8 cellular contexts compared by ENCODE assay signal in genomic region chr19:17215125-17215971, GRCh38. TPM values are rescaled to one million over a fixed set of nuclear protein-coding genes. Genes with fewer than 3 reads are reported as not detected.
A peak's percentile ranks its signal among the peaks of the same experiment; 100 is the strongest.
DNase-seq lines count a peak whose midpoint lies in the region; ATAC-seq and TF ChIP-seq lines count a peak whose summit lies in the region.

TSS of gene USE1 (plus strand) at chr19:17215357. CDS start at chr19:17215406, 49 bp downstream.

- peak within 1 kb of the TSS; percentile 86 for H3K4me3 Mint-ChIP-seq in activated T-helper 17 cell treated with anti-CD3 and anti-CD28 coated beads, Interleukin-2, amount 50 U/mL, for 72 hours
- peak within 1 kb of the TSS; percentile 83 to 95 (median 90) for H3K4me3 Mint-ChIP-seq in naive thymus-derived CD8-positive, alpha-beta T cell

- H3K27ac ChIP-seq in RWPE1 = peak within 1 kb of the TSS; percentile 94

- no peaks in the 10 kb centered on the region for H3K9me3 Mint-ChIP-seq in activated T-helper 17 cell treated with anti-CD3 and anti-CD28 coated beads, Interleukin-2, amount 50 U/mL, for 72 hours
- no peaks in the 10 kb centered on the region for H3K9me3 Mint-ChIP-seq in naive thymus-derived CD8-positive, alpha-beta T cell

- H3K27me3 Mint-ChIP-seq in activated T-helper 17 cell treated with anti-CD3 and anti-CD28 coated beads, Interleukin-2, amount 50 U/mL, for 72 hours = no peaks in the 10 kb centered on the region
- no peaks in the 10 kb centered on the region for H3K27me3 Mint-ChIP-seq in naive thymus-derived CD8-positive, alpha-beta T cell

- H3K4me1 Mint-ChIP-seq in activated T-helper 17 cell treated with anti-CD3 and anti-CD28 coated beads, Interleukin-2, amount 50 U/mL, for 72 hours = peaks cover 5% of the 10 kb centered on the region
- peaks cover 2 to 21% (median 15%) of the 10 kb centered on the region in 4 donors for H3K4me1 Mint-ChIP-seq in naive thymus-derived CD8-positive, alpha-beta T cell

- ATAC-seq in GM21717 (IDR thresholded peaks at IDR 0.05; ENCODE audit: unreplicated experiment) = peak; percentile 41
- peak; percentile 98 for ATAC-seq in activated T-helper 17 cell treated with anti-CD3 and anti-CD28 coated beads, Interleukin-2, amount 50 U/mL, for 72 hours (replicated peaks)
- ATAC-seq in naive thymus-derived CD8-positive, alpha-beta T cell = peak; percentile 96 to 99

- no peak for TF ChIP-seq CTCF in LNCaP clone FGC (IDR thresholded peaks at IDR 0.05; ENCODE audit: control insufficient read depth, extremely low read depth, insufficient read depth)
- TF ChIP-seq CTCF in RWPE1 (conservative IDR thresholded peaks at IDR 0.05; ENCODE audit: low read depth) = no peak
- TF ChIP-seq CTCF in fibroblast of mammary gland (conservative IDR thresholded peaks at IDR 0.05; ENCODE audit: control insufficient read depth, insufficient read depth, low read depth, low read length) = no peak

- H3K36me3 Mint-ChIP-seq in activated T-helper 17 cell treated with anti-CD3 and anti-CD28 coated beads, Interleukin-2, amount 50 U/mL, for 72 hours (ENCODE audit: low read depth) = peaks cover 66% of the 10 kb centered on the region
- H3K36me3 Mint-ChIP-seq in naive thymus-derived CD8-positive, alpha-beta T cell = peaks cover 0 to 54% (median 15%) of the 10 kb centered on the region in 3 donors

- DNase-seq in DMS 273 (lab: John Stamatoyannopoulos, UW; ENCODE audit: unreplicated experiment) (peak; percentile 96), LNCaP clone FGC (ENCODE audit: low read depth) (peak; percentile 84), RWPE1 (ENCODE audit: low spot score) (peak; percentile 92), fibroblast of mammary gland (ENCODE audit: low read depth) (peak; percentile 85)
- DNase-seq in naive thymus-derived CD8-positive, alpha-beta T cell = peak; percentile 76 to 95 (median 86)
- DNase-seq in stimulated activated naive CD4-positive, alpha-beta T cell (lab: John Stamatoyannopoulos, UW) = peak; percentile 77 to 88 (median 84)

- peak within 1 kb of the TSS; percentile 85 for H3K4me3 ChIP-seq in LNCaP clone FGC (ENCODE audit: low read depth, low read length)
- H3K4me3 ChIP-seq in fibroblast of mammary gland (ENCODE audit: control insufficient read depth, low read depth, low read length) = peak within 1 kb of the TSS; percentile 73

- CTCF ChIA-PET in RWPE1 (lab: Yijun Ruan, JAX) = interaction anchor here (0.6 to 0.7 kb wide), 3 partner anchors 9 to 555 kb away, joined by 3 to 5 read pairs (median 3); partner anchors contain the start of genes OCEL1 and SMIM7

- POLR2A ChIA-PET in RWPE1 (lab: Yijun Ruan, JAX; ENCODE audit: low non-redundant PET) = interaction anchor here (0.6 to 2.6 kb wide), 2 partner anchors 11 to 54 kb away, joined by 3 to 9 read pairs; partner anchors contain the start of gene OCEL1
- POLR2A ChIA-PET in naive thymus-derived CD8-positive, alpha-beta T cell (lab: Charles Lee) = interaction anchor here (0.6 to 5.9 kb wide), 24 partner anchors 8 to 1374 kb away, joined by 3 to 105 read pairs (median 4); partner anchors contain the start of genes BABAM1, BST2, C19orf44 and CALR3

- H3K27ac Mint-ChIP-seq in activated T-helper 17 cell treated with anti-CD3 and anti-CD28 coated beads, Interleukin-2, amount 50 U/mL, for 72 hours = peak within 1 kb of the TSS; percentile 95
- peak within 1 kb of the TSS; percentile 94 to 100 (median 99) for H3K27ac Mint-ChIP-seq in naive thymus-derived CD8-positive, alpha-beta T cell

RNA-seq across cellular contexts. Expression of gene USE1, which starts in this region (rescaled TPM):
- total RNA-seq in activated T-helper 17 cell treated with anti-CD3 and anti-CD28 coated beads, Interleukin-2, amount 50 U/mL, for 72 hours = 10 to 100 TPM; 27.8 to 30.6 TPM
- total RNA-seq in naive thymus-derived CD8-positive, alpha-beta T cell = 10 to 100 TPM; 49.7 to 56.7 TPM
- polyA plus RNA-seq in naive thymus-derived CD8-positive, alpha-beta T cell = 10 to 100 TPM; 50.4 to 69.0 (median 57.0) TPM

Comparison
In these comparisons a context has a peak if more than half of its experiments do, and no peak if none do; other contexts are left out.
1. Peak in every context shown above with its lines: DNase-seq, ATAC-seq, H3K4me3 ChIP-seq and H3K27ac ChIP-seq.
2. ATAC-seq: peak in every context shown above with its lines; median percentile 98 in activated T-helper 17 cell treated with anti-CD3 and anti-CD28 coated beads, Interleukin-2, amount 50 U/mL, for 72 hours; 98 in naive thymus-derived CD8-positive, alpha-beta T cell; 41 in GM21717.